ENCODE assay signal across 24 cellular contexts in the genomic region with DNA sequence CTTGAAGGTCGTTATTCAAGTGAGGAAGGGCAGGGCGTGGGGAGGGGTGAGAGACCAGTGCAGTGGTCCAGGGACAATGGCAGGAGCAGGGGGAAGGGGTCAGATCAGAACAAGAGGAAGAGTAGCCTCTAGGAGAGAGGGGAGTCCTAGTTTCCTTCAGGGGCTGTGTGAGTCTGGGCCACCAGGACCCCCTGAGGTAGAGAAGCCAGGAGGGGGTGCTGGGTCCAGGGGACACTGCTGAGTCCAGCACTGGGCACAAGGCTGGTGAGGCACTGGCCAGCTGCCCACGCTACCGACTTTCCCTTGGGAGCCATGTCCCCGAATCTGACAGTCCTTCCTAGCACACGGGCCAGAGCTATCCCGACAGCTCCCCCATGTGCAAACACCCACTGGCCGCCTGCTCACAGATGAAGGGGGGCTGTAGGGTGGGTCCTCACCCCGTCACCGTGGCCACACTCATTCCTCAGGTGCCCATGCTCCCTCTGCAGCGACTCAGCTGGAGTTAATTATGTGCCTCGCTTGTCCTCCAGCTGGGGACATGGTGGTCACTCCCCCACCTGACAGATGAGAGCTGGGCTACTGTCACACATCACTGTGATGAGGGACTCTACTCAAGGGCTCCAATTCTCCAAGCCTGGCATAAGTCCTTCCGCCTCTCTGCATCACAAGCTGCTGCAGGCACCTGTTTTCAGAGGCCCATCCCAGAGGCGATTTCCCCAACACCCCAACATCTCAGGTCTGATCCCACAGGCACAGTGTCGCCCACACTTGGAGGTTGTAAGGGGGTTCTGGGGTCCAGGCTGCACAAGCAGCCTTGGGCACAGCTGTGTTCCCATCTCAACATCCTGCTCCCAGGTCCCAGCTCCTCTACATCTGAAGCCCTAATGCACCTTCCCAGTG.
"Had no signal": no experiment of that assay in that cellular context is flagged by ENCODE, and none has a peak within 500 bp of the region (broad histone marks: within the 10 kb centered on the region; RNA-seq: fewer than 3 reads in every experiment).

No MANE protein-coding gene starts in this region.

- H3K27ac ChIP-seq: epithelial cell of prostate, gastrocnemius medialis, heart right ventricle, lower lobe of right lung, neutrophil, parathyroid adenoma, right lobe of liver, testis, tibial artery, uterus had no signal

- H2AFZ ChIP-seq: parathyroid adenoma had no signal

- H3K4me1 ChIP-seq: gastrocnemius medialis, heart right ventricle, lower lobe of right lung, parathyroid adenoma, right lobe of liver, testis, tibial artery, uterus had no signal

- ATAC-seq: esophagus mucosa; gastrocnemius medialis; left colon; left ventricle myocardium superior; natural killer cell; stimulated activated naive CD8-positive, alpha-beta T cell treated with anti-CD3 and anti-CD28 coated beads, Interleukin-15, amount 100 ng/mL, for 72 hours had no signal

- H3K9me3 ChIP-seq: gastrocnemius medialis, heart right ventricle, lower lobe of right lung, neutrophil, right lobe of liver, testis, tibial artery, uterus had no signal

- H3K27me3 ChIP-seq: gastrocnemius medialis, right lobe of liver, testis, uterus had no signal

- H3K79me2 ChIP-seq: parathyroid adenoma had no signal

- DNase-seq: effector CD8-positive, alpha-beta T cell; endodermal cell; foreskin fibroblast; gastrocnemius medialis; heart right ventricle; hippocampal formation; left colon; left ventricle myocardium superior; lower lobe of right lung; natural killer cell; right lobe of liver; stimulated activated CD4-positive, alpha-beta T cell treated with anti-CD3 and anti-CD28 coated beads, Interleukin-12 subunit alpha, Interleukin-12 subunit beta, amount 100 ng/mL, for 4 hours; stimulated activated CD4-positive, alpha-beta T cell treated with anti-CD3 and anti-CD28 coated beads, Interleukin-1b, Interleukin-23, amount 100 ng/mL, for 48 hours; stimulated activated CD4-positive, alpha-beta T cell treated with anti-CD3 and anti-CD28 coated beads, Interleukin-4, amount 100 ng/mL, for 1 hour; stimulated activated CD8-positive, alpha-beta memory T cell treated with anti-CD3 and anti-CD28 coated beads, Interleukin-4, amount 100 ng/mL, for 48 hours; stimulated activated naive CD4-positive, alpha-beta T cell; stimulated activated naive CD8-positive, alpha-beta T cell treated with anti-CD3 and anti-CD28 coated beads, Interleukin-15, amount 100 ng/mL, for 72 hours; testis; tibial artery; uterus had no signal

- H3K36me3 ChIP-seq: gastrocnemius medialis, heart right ventricle, lower lobe of right lung, neutrophil, right lobe of liver, tibial artery, uterus had no signal

- H3K4me3 ChIP-seq: gastrocnemius medialis, heart right ventricle, lower lobe of right lung, right lobe of liver, testis, tibial artery, uterus had no signal
